19 cellular contexts compared by ENCODE assay signal in the genomic region with DNA sequence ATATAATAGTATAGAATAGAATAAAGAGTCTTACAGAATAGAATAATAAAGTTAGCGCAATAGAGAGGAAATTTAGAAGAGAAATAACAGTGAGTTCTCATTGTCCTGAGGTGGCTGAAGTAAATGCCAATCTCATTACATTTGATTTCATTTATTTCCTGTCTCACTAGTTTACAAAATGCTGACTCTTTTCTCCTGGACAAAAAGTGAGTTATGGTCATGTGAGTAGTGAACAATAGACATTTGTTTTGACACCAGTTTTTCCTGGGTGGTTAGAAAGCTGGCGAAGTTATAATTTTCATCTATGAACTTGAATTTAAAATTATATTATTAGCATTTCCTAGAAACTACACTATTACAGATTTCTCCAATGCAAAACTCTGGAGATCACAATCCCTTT.
"Had no signal": no experiment of that assay in that cellular context is flagged by ENCODE, and none has a peak within 500 bp of the region (broad histone marks: within the 10 kb centered on the region; RNA-seq: fewer than 3 reads in every experiment).

No MANE protein-coding gene starts in this region.

- H3K4me1 ChIP-seq: colonic mucosa, esophagus muscularis mucosa, heart right ventricle, right atrium auricular region had no signal

- H3K27ac Mint-ChIP-seq: endodermal cell, naive B cell, nephron had no signal

- H3K9me3 ChIP-seq: colonic mucosa, esophagus muscularis mucosa, right atrium auricular region had no signal

- FAIRE-seq: endothelial cell of umbilical vein had no signal

- H3K36me3 Mint-ChIP-seq: naive B cell had no signal

- H3K27me3 Mint-ChIP-seq: naive B cell had no signal

- DNase-seq: caudate nucleus; colonic mucosa; effector CD4-positive, alpha-beta T cell; endodermal cell; foreskin fibroblast; heart right ventricle; hypothalamus; kidney glomerular epithelial cell; mesenchymal stem cell; naive B cell; posterior cingulate gyrus; small intestine; stimulated activated CD4-positive, alpha-beta T cell treated with anti-CD3 and anti-CD28 coated beads, Interleukin-12 subunit alpha, Interleukin-12 subunit beta, amount 100 ng/mL, for 4 hours; stimulated activated naive CD4-positive, alpha-beta T cell treated with Interleukin-2 at 50 U/mL for 16 hours; trophoblast cell had no signal

- H3K4me3 ChIP-seq: colonic mucosa, esophagus muscularis mucosa, heart right ventricle, right atrium auricular region had no signal

- H3K27ac ChIP-seq: colonic mucosa, esophagus muscularis mucosa, heart right ventricle, right atrium auricular region had no signal

- H3K4me1 Mint-ChIP-seq: naive B cell, nephron had no signal

- H3K4me3 Mint-ChIP-seq: endodermal cell, nephron had no signal

- H3K36me3 ChIP-seq: colonic mucosa, esophagus muscularis mucosa, right atrium auricular region had no signal

- H3K27me3 ChIP-seq: colonic mucosa, esophagus muscularis mucosa, heart right ventricle, right atrium auricular region had no signal
